Comparison of ENCODE assay signal across 27 cellular contexts in genomic region chr7:133573554-133574265, GRCh38.
"Had no signal": no experiment of that assay in that cellular context is flagged by ENCODE, and none has a peak within 500 bp of the region (broad histone marks: within the 10 kb centered on the region; RNA-seq: fewer than 3 reads in every experiment).

No MANE protein-coding gene starts in this region.

- H3K27ac ChIP-seq: coronary artery, esophagus muscularis mucosa, foreskin keratinocyte, gastroesophageal sphincter, heart left ventricle, left lung, neural progenitor cell, prostate gland, right atrium auricular region, sigmoid colon, thoracic aorta, tibial nerve, upper lobe of left lung, uterus had no signal

- H3K4me1 Mint-ChIP-seq: nephron, neural progenitor cell had no signal

- H3K9me3 Mint-ChIP-seq: naive thymus-derived CD4-positive, alpha-beta T cell; nephron; neural progenitor cell; stimulated activated naive B cell treated with anti-CD40 and anti-IgM and Interleukin-4, amounts not matched to agents 10 μg/mL and 1 μg/mL and 100 μg/mL, for 72 hours; stimulated activated naive CD8-positive, alpha-beta T cell treated with anti-CD3 and anti-CD28 coated beads, Interleukin-15, Interleukin-2, amounts not matched to agents 100 ng/mL and 50 ng/mL, for 24 hours had no signal

- H3K36me3 Mint-ChIP-seq: neural progenitor cell had no signal

- H3K36me3 ChIP-seq: esophagus muscularis mucosa, gastroesophageal sphincter, heart left ventricle, left lung, neural progenitor cell, prostate gland, right atrium auricular region, sigmoid colon, thoracic aorta, tibial nerve, upper lobe of left lung, uterus had no signal

- DNase-seq: dermis blood vessel endothelial cell; effector memory CD4-positive, alpha-beta T cell; foreskin keratinocyte; heart left ventricle; hippocampal formation; left cardiac atrium; left lung; mesendoderm; midbrain; naive thymus-derived CD4-positive, alpha-beta T cell; nucleus accumbens; sigmoid colon; stimulated activated CD4-positive, alpha-beta T cell treated with anti-CD3 and anti-CD28 coated beads, Interleukin-2, amount 100 ng/mL, for 24 hours; stimulated activated CD4-positive, alpha-beta T cell treated with anti-CD3 and anti-CD28 coated beads, Interleukin-4, amount 100 ng/mL, for 4 hours; stimulated activated naive B cell treated with anti-CD40 and anti-IgM and Interleukin-4, amounts not matched to agents 10 μg/mL and 1 μg/mL and 100 μg/mL, for 72 hours; upper lobe of left lung; uterus had no signal

- H3K4me3 ChIP-seq: coronary artery, esophagus muscularis mucosa, gastroesophageal sphincter, heart left ventricle, left lung, neural progenitor cell, prostate gland, right atrium auricular region, sigmoid colon, thoracic aorta, tibial nerve, upper lobe of left lung, uterus had no signal

- H3K4me1 ChIP-seq: esophagus muscularis mucosa, gastroesophageal sphincter, left lung, neural progenitor cell, prostate gland, sigmoid colon, upper lobe of left lung, uterus had no signal

- H3K27me3 ChIP-seq: esophagus muscularis mucosa, foreskin keratinocyte, gastroesophageal sphincter, heart left ventricle, left lung, neural progenitor cell, right atrium auricular region, sigmoid colon, tibial nerve, upper lobe of left lung, uterus had no signal

- H3K27me3 Mint-ChIP-seq: naive thymus-derived CD4-positive, alpha-beta T cell; stimulated activated naive B cell treated with anti-CD40 and anti-IgM and Interleukin-4, amounts not matched to agents 10 μg/mL and 1 μg/mL and 100 μg/mL, for 72 hours; stimulated activated naive CD8-positive, alpha-beta T cell treated with anti-CD3 and anti-CD28 coated beads, Interleukin-15, Interleukin-2, amounts not matched to agents 100 ng/mL and 50 ng/mL, for 24 hours had no signal

- H2AFZ ChIP-seq: neural progenitor cell had no signal

- H3K4me3 Mint-ChIP-seq: naive thymus-derived CD4-positive, alpha-beta T cell; nephron; neural progenitor cell; stimulated activated naive B cell treated with anti-CD40 and anti-IgM and Interleukin-4, amounts not matched to agents 10 μg/mL and 1 μg/mL and 100 μg/mL, for 72 hours; stimulated activated naive CD8-positive, alpha-beta T cell treated with anti-CD3 and anti-CD28 coated beads, Interleukin-15, Interleukin-2, amounts not matched to agents 100 ng/mL and 50 ng/mL, for 24 hours had no signal

- H3K9me3 ChIP-seq: esophagus muscularis mucosa, gastroesophageal sphincter, heart left ventricle, left lung, prostate gland, right atrium auricular region, sigmoid colon, thoracic aorta, tibial nerve, upper lobe of left lung, uterus had no signal

- H3K9ac ChIP-seq: neural progenitor cell had no signal

- ATAC-seq: foreskin keratinocyte; gastroesophageal sphincter; heart left ventricle; left cardiac atrium; left lung; naive thymus-derived CD4-positive, alpha-beta T cell; stimulated activated naive B cell treated with anti-CD40 and anti-IgM and Interleukin-4, amounts not matched to agents 10 μg/mL and 1 μg/mL and 100 μg/mL, for 72 hours had no signal

- H3K4me2 ChIP-seq: neural progenitor cell had no signal

- H3K27ac Mint-ChIP-seq: nephron; neural progenitor cell; stimulated activated naive B cell treated with anti-CD40 and anti-IgM and Interleukin-4, amounts not matched to agents 10 μg/mL and 1 μg/mL and 100 μg/mL, for 72 hours; stimulated activated naive CD8-positive, alpha-beta T cell treated with anti-CD3 and anti-CD28 coated beads, Interleukin-15, Interleukin-2, amounts not matched to agents 100 ng/mL and 50 ng/mL, for 24 hours had no signal
